ENCODE assay signal across 15 cellular contexts in the genomic region with DNA sequence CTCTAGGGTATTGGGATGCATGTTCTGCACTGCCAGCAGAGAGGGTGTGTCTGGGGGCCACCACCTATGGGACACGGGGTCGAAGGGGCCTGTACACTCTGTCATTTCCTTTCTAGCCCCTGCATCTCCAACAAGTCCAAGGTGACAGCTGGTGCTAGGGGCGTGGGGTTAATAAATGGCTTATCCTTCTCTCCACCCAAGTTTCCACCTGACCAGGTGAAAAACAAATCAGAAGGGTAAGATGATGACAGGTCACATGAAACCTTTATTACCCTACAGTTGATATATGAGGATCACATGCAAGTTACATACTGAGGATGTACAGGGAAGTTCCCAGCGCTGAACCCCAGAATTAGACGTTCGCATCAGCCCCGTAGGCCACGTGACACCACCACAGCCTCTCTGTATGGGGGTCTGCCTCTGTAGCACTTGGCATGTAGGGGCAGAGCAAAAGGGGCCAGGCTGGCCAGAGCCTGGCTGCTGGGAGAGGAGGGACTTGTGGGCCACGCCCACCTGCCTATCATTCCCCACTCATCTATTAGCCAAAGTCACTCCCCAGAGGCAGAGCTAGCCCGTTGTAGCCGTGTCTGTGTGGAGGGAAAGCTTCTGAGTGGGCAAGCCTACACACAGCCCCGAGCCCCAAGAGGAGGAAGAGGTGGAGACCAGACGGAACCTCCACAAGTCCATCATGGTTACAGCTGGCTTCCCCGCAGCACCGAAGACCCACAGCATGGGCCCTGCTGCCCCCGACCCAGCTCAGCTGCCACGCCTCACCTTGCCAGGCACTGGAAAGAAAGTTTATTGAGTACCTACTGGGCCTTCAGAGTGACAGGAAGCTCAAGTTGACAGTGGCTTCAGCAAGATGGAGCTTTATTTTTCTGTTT. TPM values are rescaled to one million over a fixed set of nuclear protein-coding genes. Genes with fewer than 3 reads are reported as not detected.
DNase-seq lines count a peak whose midpoint lies in the region; ATAC-seq and TF ChIP-seq lines count a peak whose summit lies in the region.
"Had no signal": no experiment of that assay in that cellular context is flagged by ENCODE, and none has a peak within 500 bp of the region (broad histone marks: within the 10 kb centered on the region; RNA-seq: fewer than 3 reads in every experiment).

No MANE protein-coding gene starts in this region.

- H3K27me3 Mint-ChIP-seq in CD4-positive, CD25-positive, alpha-beta regulatory T cell = peaks cover 17% of the 10 kb centered on the region

- H3K27ac ChIP-seq in CD4-positive, CD25-positive, alpha-beta regulatory T cell (ENCODE audit: insufficient read depth, low read length, poor library complexity, severe bottlenecking) = no peak overlapping the region
- peak overlapping the region; percentile 3; the same call in 1 of the 2 replicates for H3K27ac ChIP-seq in WERI-Rb-1
- H3K27ac ChIP-seq in mucosa of rectum (ENCODE audit: low read depth in 2 of 2, low read length in 2 of 2) = peak overlapping the region; percentile 100

- ATAC-seq in CD4-positive, CD25-positive, alpha-beta regulatory T cell (ENCODE audit: low read depth in 2 of 2) = no peak
- no peak for ATAC-seq in GM21381 (IDR thresholded peaks at IDR 0.05; ENCODE audit: unreplicated experiment)
- ATAC-seq: heart right ventricle, lower lobe of right lung had no signal

- no peak overlapping the region for H3K4me3 ChIP-seq in CD4-positive, CD25-positive, alpha-beta regulatory T cell (ENCODE audit: low read depth, low read length)
- H3K4me3 ChIP-seq in WERI-Rb-1 (ENCODE audit: low read depth, low read length) (no peak overlapping the region), mucosa of rectum (ENCODE audit: low read length in 2 of 2) (peak overlapping the region; percentile 87 to 95)
- H3K4me3 ChIP-seq: lower lobe of right lung had no signal

- H3K27ac Mint-ChIP-seq in CD4-positive, CD25-positive, alpha-beta regulatory T cell = peak overlapping the region; percentile 35 to 74 (median 71)
- H3K27ac Mint-ChIP-seq: HFFc6 had no signal

- DNase-seq in CD4-positive, CD25-positive, alpha-beta regulatory T cell = no peak
- DNase-seq in GM13977 (ENCODE audit: low spot score) (peak; percentile 2), WERI-Rb-1 (peak; percentile 53), NCI-H1694 (lab: John Stamatoyannopoulos, UW) (no peak), GDM1 (lab: John Stamatoyannopoulos, UW) (no peak)
- DNase-seq: heart right ventricle; HFFc6; KBM-7; NCI-H187 treated with DMSO at 0.1 percent for 48 hours; stimulated activated CD4-positive, alpha-beta T cell treated with anti-CD3 and anti-CD28 coated beads, Interleukin-4, amount 100 ng/mL, for 1 hour had no signal

- H3K9me3 Mint-ChIP-seq in CD4-positive, CD25-positive, alpha-beta regulatory T cell = no peaks in the 10 kb centered on the region
- H3K9me3 Mint-ChIP-seq: HFFc6; stimulated activated naive CD8-positive, alpha-beta T cell treated with anti-CD3 and anti-CD28 coated beads, Interleukin-15, Interleukin-2, amounts not matched to agents 100 ng/mL and 50 ng/mL, for 24 hours had no signal

- H3K9me3 ChIP-seq in CD4-positive, CD25-positive, alpha-beta regulatory T cell (ENCODE audit: control insufficient read depth in 2 of 2, low read length in 2 of 2) = no peaks in the 10 kb centered on the region
- no peaks in the 10 kb centered on the region for H3K9me3 ChIP-seq in WERI-Rb-1 (ENCODE audit: severe bottlenecking)
- no peaks in the 10 kb centered on the region for H3K9me3 ChIP-seq in mucosa of rectum (ENCODE audit: control insufficient read depth in 2 of 2, low read length in 2 of 2)
- H3K9me3 ChIP-seq: heart right ventricle, lower lobe of right lung had no signal

- H3K4me1 ChIP-seq in CD4-positive, CD25-positive, alpha-beta regulatory T cell (ENCODE audit: control insufficient read depth, insufficient read depth, low read length, poor library complexity, severe bottlenecking) = peaks cover 24% of the 10 kb centered on the region
- H3K4me1 ChIP-seq in mucosa of rectum (ENCODE audit: control insufficient read depth in 2 of 2, insufficient read depth in 2 of 2, low read length in 2 of 2) = peaks cover 51 to 54% of the 10 kb centered on the region in 2 donors

- in situ Hi-C loops in GM13977 (cut with MboI; ENCODE audit: low pct_unique_long_range_greater_than_20kb, low sequenced_read_pairs, unreplicated experiment) = no loop called here

- H3K4me3 Mint-ChIP-seq in CD4-positive, CD25-positive, alpha-beta regulatory T cell = peak overlapping the region in 3 of 4 donors; percentile 31 to 39 (median 38)
- H3K4me3 Mint-ChIP-seq: HFFc6 had no signal

- TF ChIP-seq CTCF in GM13977 (IDR thresholded peaks at IDR 0.05; ENCODE audit: extremely low read depth, insufficient read depth, missing control alignments) (no peak), WERI-Rb-1 (IDR thresholded peaks at IDR 0.05; ENCODE audit: low read depth, low read length) (no peak)

- H3K36me3 Mint-ChIP-seq in CD4-positive, CD25-positive, alpha-beta regulatory T cell = no peaks in the 10 kb centered on the region

- peaks cover 0 to 49% (median 14%) of the 10 kb centered on the region in 4 donors for H3K4me1 Mint-ChIP-seq in CD4-positive, CD25-positive, alpha-beta regulatory T cell

- peaks cover 3% of the 10 kb centered on the region for H3K36me3 ChIP-seq in CD4-positive, CD25-positive, alpha-beta regulatory T cell (ENCODE audit: control insufficient read depth, insufficient read depth, low read length)
- peaks cover 8% of the 10 kb centered on the region for H3K36me3 ChIP-seq in WERI-Rb-1
- H3K36me3 ChIP-seq in mucosa of rectum (ENCODE audit: control insufficient read depth in 2 of 2, insufficient read depth in 2 of 2, low read length in 2 of 2) = peaks cover 3 to 10% of the 10 kb centered on the region in 2 donors

- H3K9ac ChIP-seq in mucosa of rectum (ENCODE audit: low read depth in 1 of 2, low read length in 2 of 2) = peak overlapping the region; percentile 0 to 95

- H3K27me3 ChIP-seq in CD4-positive, CD25-positive, alpha-beta regulatory T cell (ENCODE audit: control insufficient read depth, insufficient read depth, low read length) = no peaks in the 10 kb centered on the region
- H3K27me3 ChIP-seq in WERI-Rb-1 (ENCODE audit: insufficient read depth, low read depth, severe bottlenecking) (no peaks in the 10 kb centered on the region), mucosa of rectum (ENCODE audit: control insufficient read depth in 2 of 2, insufficient read depth in 2 of 2, low read length in 2 of 2) (peaks cover 0 to 2% of the 10 kb centered on the region in 2 donors)

RNA-seq across cellular contexts. Expression of a gene that starts 2.2 kb away (rescaled TPM):
- 20.7 TPM for total RNA-seq in CD4-positive, CD25-positive, alpha-beta regulatory T cell
- polyA plus RNA-seq in CD4-positive, CD25-positive, alpha-beta regulatory T cell = 10 to 100 TPM; 28.2 to 39.3 (median 35.5) TPM

RNA-seq across cellular contexts. Expression of a gene that starts 2.8 kb away (rescaled TPM):
- total RNA-seq in CD4-positive, CD25-positive, alpha-beta regulatory T cell = 2.3 TPM
- under 1 TPM in 3 of 4 donors, not detected in 1; 0.16 to 0.72 (median 0.58) TPM for polyA plus RNA-seq in CD4-positive, CD25-positive, alpha-beta regulatory T cell

RNA-seq across cellular contexts. Expression of a gene that starts 14.4 kb away (rescaled TPM):
- 63.6 TPM for total RNA-seq in CD4-positive, CD25-positive, alpha-beta regulatory T cell
- 10 to 100 TPM in 2 of 4 donors, 1 to 10 TPM in 2; 9.4 to 13.9 (median 10.6) TPM for polyA plus RNA-seq in CD4-positive, CD25-positive, alpha-beta regulatory T cell

RNA-seq across cellular contexts. Expression of a gene that starts 29.0 kb away (rescaled TPM):
- not detected for total RNA-seq in CD4-positive, CD25-positive, alpha-beta regulatory T cell
- not detected for polyA plus RNA-seq in CD4-positive, CD25-positive, alpha-beta regulatory T cell
- total RNA-seq: HFFc6; lower lobe of right lung; T-helper 2 cell treated with Interferon-gamma antibody and Interleukin-4, amounts not matched to agents 100 ng/mL and 5 ng/mL, for 36 hours had no signal

RNA-seq across cellular contexts. Expression of a gene that starts 35.3 kb away (rescaled TPM):
- not detected for total RNA-seq in CD4-positive, CD25-positive, alpha-beta regulatory T cell
- not detected for polyA plus RNA-seq in CD4-positive, CD25-positive, alpha-beta regulatory T cell
- total RNA-seq: heart right ventricle; HFFc6; lower lobe of right lung; T-helper 2 cell treated with Interferon-gamma antibody and Interleukin-4, amounts not matched to agents 100 ng/mL and 5 ng/mL, for 36 hours had no signal
- polyA plus RNA-seq: heart right ventricle had no signal

Comparison
In these comparisons a context has a peak if more than half of its experiments do, and no peak if none do; other contexts are left out.
1. DNase-seq: peak in GM13977 (single experiment) and WERI-Rb-1 (single experiment); none in CD4-positive, CD25-positive, alpha-beta regulatory T cell (0 of 3), NCI-H1694 (single experiment) and GDM1 (single experiment).
2. H3K4me3 ChIP-seq: peak in mucosa of rectum (2 of 2); none in CD4-positive, CD25-positive, alpha-beta regulatory T cell (single experiment) and WERI-Rb-1 (single experiment).